ENCODE assay signal across 1 cellular context in the genomic region with DNA sequence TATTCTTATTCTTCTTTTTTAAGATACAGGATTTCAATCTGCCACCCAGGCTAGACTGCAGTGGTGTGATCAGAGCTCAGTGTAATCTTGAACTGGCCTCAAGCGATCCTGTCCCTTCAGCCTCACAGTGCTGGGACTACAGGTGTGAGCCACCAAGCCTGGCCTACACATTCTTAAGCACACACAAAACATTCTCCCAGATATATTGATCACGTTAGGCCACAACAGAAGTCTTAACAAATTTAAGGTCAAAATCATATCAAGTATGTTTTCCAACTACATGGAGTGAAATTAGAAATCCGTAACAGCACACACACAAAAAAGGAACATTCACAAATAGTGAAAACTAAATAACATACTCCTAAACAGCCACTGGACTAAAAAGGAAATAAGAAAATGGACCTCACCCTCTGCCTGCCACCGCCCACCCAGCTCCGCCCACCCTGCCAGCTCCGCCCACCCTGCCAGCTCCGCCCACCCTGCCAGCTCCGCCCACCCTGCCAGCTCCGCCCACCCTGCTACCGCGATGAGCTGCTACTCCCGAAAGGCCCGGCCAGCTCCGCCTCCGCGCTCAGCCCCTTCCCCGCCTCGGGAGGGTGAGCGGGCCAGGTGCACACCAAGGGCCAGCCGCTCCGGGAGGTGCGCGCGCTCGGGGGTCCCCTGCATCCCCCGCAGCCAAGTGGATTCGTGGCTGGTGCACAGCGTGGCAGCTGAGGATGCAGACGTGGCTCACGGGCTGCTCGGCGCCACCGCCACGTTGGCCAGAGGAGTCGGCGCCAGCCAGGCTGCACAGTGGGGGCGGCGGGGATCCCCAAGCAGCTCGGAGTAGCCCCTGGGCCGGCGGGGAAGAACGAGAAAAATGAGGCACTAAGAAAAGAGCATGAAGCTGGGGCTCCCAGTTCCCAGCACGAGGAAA.
TF ChIP-seq lines count a peak whose summit lies in the region.

No MANE protein-coding gene starts in this region.

TF ChIP-seq in K562, 482 proteins besides CTCF, POLR2A, EP300 and RAD21 (continued from another document):
- TF ChIP-seq, protein P1, sequence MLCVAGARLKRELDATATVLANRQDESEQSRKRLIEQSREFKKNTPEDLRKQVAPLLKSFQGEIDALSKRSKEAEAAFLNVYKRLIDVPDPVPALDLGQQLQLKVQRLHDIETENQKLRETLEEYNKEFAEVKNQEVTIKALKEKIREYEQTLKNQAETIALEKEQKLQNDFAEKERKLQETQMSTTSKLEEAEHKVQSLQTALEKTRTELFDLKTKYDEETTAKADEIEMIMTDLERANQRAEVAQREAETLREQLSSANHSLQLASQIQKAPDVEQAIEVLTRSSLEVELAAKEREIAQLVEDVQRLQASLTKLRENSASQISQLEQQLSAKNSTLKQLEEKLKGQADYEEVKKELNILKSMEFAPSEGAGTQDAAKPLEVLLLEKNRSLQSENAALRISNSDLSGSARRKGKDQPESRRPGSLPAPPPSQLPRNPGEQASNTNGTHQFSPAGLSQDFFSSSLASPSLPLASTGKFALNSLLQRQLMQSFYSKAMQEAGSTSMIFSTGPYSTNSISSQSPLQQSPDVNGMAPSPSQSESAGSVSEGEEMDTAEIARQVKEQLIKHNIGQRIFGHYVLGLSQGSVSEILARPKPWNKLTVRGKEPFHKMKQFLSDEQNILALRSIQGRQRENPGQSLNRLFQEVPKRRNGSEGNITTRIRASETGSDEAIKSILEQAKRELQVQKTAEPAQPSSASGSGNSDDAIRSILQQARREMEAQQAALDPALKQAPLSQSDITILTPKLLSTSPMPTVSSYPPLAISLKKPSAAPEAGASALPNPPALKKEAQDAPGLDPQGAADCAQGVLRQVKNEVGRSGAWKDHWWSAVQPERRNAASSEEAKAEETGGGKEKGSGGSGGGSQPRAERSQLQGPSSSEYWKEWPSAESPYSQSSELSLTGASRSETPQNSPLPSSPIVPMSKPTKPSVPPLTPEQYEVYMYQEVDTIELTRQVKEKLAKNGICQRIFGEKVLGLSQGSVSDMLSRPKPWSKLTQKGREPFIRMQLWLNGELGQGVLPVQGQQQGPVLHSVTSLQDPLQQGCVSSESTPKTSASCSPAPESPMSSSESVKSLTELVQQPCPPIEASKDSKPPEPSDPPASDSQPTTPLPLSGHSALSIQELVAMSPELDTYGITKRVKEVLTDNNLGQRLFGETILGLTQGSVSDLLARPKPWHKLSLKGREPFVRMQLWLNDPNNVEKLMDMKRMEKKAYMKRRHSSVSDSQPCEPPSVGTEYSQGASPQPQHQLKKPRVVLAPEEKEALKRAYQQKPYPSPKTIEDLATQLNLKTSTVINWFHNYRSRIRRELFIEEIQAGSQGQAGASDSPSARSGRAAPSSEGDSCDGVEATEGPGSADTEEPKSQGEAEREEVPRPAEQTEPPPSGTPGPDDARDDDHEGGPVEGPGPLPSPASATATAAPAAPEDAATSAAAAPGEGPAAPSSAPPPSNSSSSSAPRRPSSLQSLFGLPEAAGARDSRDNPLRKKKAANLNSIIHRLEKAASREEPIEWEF (CRISPR knock-in tag; IDR thresholded peaks at IDR 0.05) = no peak
- no peak for TF ChIP-seq OTX1 (CRISPR knock-in tag; IDR thresholded peaks at IDR 0.05)
- no peak for TF ChIP-seq ZNF384 (IDR thresholded peaks at IDR 0.05; ENCODE audit: low read depth, low read length)
- TF ChIP-seq, protein P2, sequence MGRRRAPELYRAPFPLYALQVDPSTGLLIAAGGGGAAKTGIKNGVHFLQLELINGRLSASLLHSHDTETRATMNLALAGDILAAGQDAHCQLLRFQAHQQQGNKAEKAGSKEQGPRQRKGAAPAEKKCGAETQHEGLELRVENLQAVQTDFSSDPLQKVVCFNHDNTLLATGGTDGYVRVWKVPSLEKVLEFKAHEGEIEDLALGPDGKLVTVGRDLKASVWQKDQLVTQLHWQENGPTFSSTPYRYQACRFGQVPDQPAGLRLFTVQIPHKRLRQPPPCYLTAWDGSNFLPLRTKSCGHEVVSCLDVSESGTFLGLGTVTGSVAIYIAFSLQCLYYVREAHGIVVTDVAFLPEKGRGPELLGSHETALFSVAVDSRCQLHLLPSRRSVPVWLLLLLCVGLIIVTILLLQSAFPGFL (CRISPR knock-in tag; IDR thresholded peaks at IDR 0.05) = no peak
- TF ChIP-seq, protein P3, sequence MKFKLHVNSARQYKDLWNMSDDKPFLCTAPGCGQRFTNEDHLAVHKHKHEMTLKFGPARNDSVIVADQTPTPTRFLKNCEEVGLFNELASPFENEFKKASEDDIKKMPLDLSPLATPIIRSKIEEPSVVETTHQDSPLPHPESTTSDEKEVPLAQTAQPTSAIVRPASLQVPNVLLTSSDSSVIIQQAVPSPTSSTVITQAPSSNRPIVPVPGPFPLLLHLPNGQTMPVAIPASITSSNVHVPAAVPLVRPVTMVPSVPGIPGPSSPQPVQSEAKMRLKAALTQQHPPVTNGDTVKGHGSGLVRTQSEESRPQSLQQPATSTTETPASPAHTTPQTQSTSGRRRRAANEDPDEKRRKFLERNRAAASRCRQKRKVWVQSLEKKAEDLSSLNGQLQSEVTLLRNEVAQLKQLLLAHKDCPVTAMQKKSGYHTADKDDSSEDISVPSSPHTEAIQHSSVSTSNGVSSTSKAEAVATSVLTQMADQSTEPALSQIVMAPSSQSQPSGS (CRISPR knock-in tag; IDR thresholded peaks at IDR 0.05) = no peak
- TF ChIP-seq TFAM (CRISPR knock-in tag; conservative IDR thresholded peaks at IDR 0.05) = no peak
- no peak for TF ChIP-seq XRCC5 (IDR thresholded peaks at IDR 0.05; ENCODE audit: low read depth, low read length)
- TF ChIP-seq CBFA2T3 (IDR thresholded peaks at IDR 0.05) = no peak
- TF ChIP-seq HNRNPH1 (optimal IDR thresholded peaks at IDR 0.05; ENCODE audit: low read depth, low read length) = no peak
- TF ChIP-seq, protein P4, sequence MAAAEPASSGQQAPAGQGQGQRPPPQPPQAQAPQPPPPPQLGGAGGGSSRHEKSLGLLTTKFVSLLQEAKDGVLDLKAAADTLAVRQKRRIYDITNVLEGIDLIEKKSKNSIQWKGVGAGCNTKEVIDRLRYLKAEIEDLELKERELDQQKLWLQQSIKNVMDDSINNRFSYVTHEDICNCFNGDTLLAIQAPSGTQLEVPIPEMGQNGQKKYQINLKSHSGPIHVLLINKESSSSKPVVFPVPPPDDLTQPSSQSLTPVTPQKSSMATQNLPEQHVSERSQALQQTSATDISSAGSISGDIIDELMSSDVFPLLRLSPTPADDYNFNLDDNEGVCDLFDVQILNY (CRISPR knock-in tag; IDR thresholded peaks at IDR 0.05) = no peak
- no peak for TF ChIP-seq TGIF2 (CRISPR knock-in tag; IDR thresholded peaks at IDR 0.05)
- TF ChIP-seq GATAD2B (IDR thresholded peaks at IDR 0.05; ENCODE audit: borderline replicate concordance) = no peak
- TF ChIP-seq RB1 (IDR thresholded peaks at IDR 0.05; ENCODE audit: low read depth) = peak; percentile 56
- TF ChIP-seq ZNF274 (IDR thresholded peaks at IDR 0.05; ENCODE audit: borderline replicate concordance, low read depth, low read length) = no peak
- TF ChIP-seq BCOR (IDR thresholded peaks at IDR 0.05) = 0 out of 2 replicates have a peak, but pooled peaks have one; percentile 19
- TF ChIP-seq ZSCAN29 (IDR thresholded peaks at IDR 0.05) = no peak
- no peak for TF ChIP-seq FIP1L1 (IDR thresholded peaks at IDR 0.05; ENCODE audit: low read depth, low read length, poor library complexity, severe bottlenecking)
- no peak for TF ChIP-seq ELF4 (CRISPR knock-in tag; IDR thresholded peaks at IDR 0.05)
- peak in 1 of 2 experiments; percentile 30; a peak in 1 of 4 replicates for TF ChIP-seq KDM1A (IDR thresholded peaks at IDR 0.05)
- TF ChIP-seq ZNF124 (CRISPR knock-in tag; IDR thresholded peaks at IDR 0.05) = no peak
- no peak for TF ChIP-seq ZNF696 (CRISPR knock-in tag; conservative IDR thresholded peaks at IDR 0.05)
- TF ChIP-seq ZNF146 (CRISPR knock-in tag; IDR thresholded peaks at IDR 0.05; ENCODE audit: unreplicated experiment) = no peak
- no peak for TF ChIP-seq HLTF (IDR thresholded peaks at IDR 0.05)
